Comparison of ENCODE assay signal across 8 cellular contexts in the genomic region with DNA sequence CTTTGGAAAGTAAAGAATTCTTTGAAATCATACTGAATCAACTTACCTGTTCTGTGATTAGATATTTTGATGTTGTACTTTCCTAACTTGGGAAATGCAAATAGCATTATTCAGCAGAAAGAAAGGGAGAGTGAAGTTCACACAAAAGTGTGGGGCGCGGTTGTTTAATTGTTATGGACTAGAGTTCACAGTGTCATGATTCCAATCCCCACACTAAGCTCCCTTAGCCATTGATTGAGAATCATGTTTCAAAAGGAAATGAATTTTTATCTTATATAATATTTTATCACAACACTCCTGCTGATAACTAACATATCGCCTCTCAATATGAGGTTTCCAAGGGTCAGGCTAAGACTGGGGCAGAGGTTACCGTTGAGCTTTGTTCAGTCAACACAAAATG. TPM values are rescaled to one million over a fixed set of nuclear protein-coding genes. Genes with fewer than 3 reads are reported as not detected.
"Had no signal": no experiment of that assay in that cellular context is flagged by ENCODE, and none has a peak within 500 bp of the region (broad histone marks: within the 10 kb centered on the region; RNA-seq: fewer than 3 reads in every experiment).

No MANE protein-coding gene starts in this region.

- H3K4me2 ChIP-seq: GM23338 had no signal

- H2AFZ ChIP-seq: GM23338 had no signal

- ATAC-seq: GM23338, HepG2 had no signal

- H3K4me3 ChIP-seq: GM23338 had no signal

- DNase-seq: H9, HCEC 1CT had no signal

- H3K27ac ChIP-seq: HL-60 had no signal

RNA-seq across cellular contexts. Expression of gene GSTA5, which starts 3.0 kb away (rescaled TPM):
- total RNA-seq: GM23338, H1, H9, HepG2, HT1080 had no signal
- polyA plus RNA-seq: GM23338, H1, HepG2, IgD-negative memory B cell had no signal

RNA-seq across cellular contexts. Expression of gene GSTA1, which starts 40.0 kb away (rescaled TPM):
- total RNA-seq: GM23338, H1, H9, HT1080 had no signal
- polyA plus RNA-seq: GM23338, IgD-negative memory B cell had no signal
